27 cellular contexts compared by ENCODE assay signal in the genomic region with DNA sequence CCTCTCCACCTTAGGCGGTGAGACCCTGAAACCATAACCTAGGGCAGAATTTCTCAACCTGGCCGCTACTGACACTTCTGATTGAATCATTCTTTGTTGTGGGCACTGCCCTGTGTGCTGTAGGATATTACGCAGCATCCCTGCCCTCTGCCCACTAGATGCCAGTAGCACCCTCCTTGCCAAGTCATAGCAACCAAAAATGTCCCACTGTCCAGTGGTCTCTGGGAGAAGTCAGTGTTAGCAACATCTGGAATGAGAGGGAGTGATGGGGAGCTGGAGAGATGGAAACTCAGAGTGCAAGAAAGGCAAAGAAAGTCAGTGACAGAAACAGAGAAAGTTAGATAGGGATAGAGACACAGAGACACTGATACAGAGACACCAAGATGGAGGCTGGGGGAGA. TPM values are rescaled to one million over a fixed set of nuclear protein-coding genes. Genes with fewer than 3 reads are reported as not detected.
DNase-seq lines count a peak whose midpoint lies in the region; ATAC-seq and TF ChIP-seq lines count a peak whose summit lies in the region.
"Had no signal": no experiment of that assay in that cellular context is flagged by ENCODE, and none has a peak within 500 bp of the region (broad histone marks: within the 10 kb centered on the region; RNA-seq: fewer than 3 reads in every experiment).

No MANE protein-coding gene starts in this region.

- H3K9me3 ChIP-seq in neural progenitor cell (ENCODE audit: low read depth): no peaks in the 10 kb centered on the region
- H3K9me3 ChIP-seq: uterus had no signal

- ATAC-seq in GM21360 (IDR thresholded peaks at IDR 0.05; ENCODE audit: unreplicated experiment): peak; percentile 2
- no peak for ATAC-seq in left ventricle myocardium superior

- H3K9me3 Mint-ChIP-seq in IgD-negative memory B cell (no peaks in the 10 kb centered on the region), neural progenitor cell (peaks cover 7% of the 10 kb centered on the region)
- H3K9me3 Mint-ChIP-seq: activated naive CD4-positive, alpha-beta T cell treated with anti-CD3 and anti-CD28 coated beads, Interleukin-2, amount 50 U/mL, for 24 hours had no signal

- DNase-seq in GM06990 (ENCODE audit: extremely low read depth, insufficient read length): no peak
- no peak for DNase-seq in neural progenitor cell (ENCODE audit: low spot score)
- no peak for DNase-seq in SHP77 treated with DMSO at 0.1 percent for 48 hours (lab: John Stamatoyannopoulos, UW)
- DNase-seq in left ventricle myocardium superior: no peak
- no peak for DNase-seq in NCI-H345 (lab: John Stamatoyannopoulos, UW)
- no peak for DNase-seq in NCI-H2196 treated with DMSO at 0.1 percent for 48 hours (lab: John Stamatoyannopoulos, UW; ENCODE audit: unreplicated experiment)
- DNase-seq: activated CD4-positive, alpha-beta memory T cell treated with anti-CD3 and anti-CD28 coated beads, Interleukin-2, amount 10 ng/mL, durations not matched to agents 7 days and 5 days; activated T-cell treated with anti-CD3 and anti-CD28 coated beads, Interleukin-2, amount 50 U/mL, for 24 hours; endodermal cell; islet precursor cell; MM.1S; naive thymus-derived CD8-positive, alpha-beta T cell; NCI-H187 treated with DMSO at 0.1 percent for 48 hours; Right ventricle myocardium superior; stimulated activated CD4-positive, alpha-beta T cell treated with anti-CD3 and anti-CD28 coated beads, Interleukin-4, amount 100 ng/mL, for 1 hour; uterus; WERI-Rb-1 had no signal

- no peaks in the 10 kb centered on the region for H3K79me2 ChIP-seq in neural progenitor cell (ENCODE audit: low read depth)
- H3K79me2 ChIP-seq: hepatocyte had no signal

- no peaks in the 10 kb centered on the region for H3K4me1 ChIP-seq in neural progenitor cell
- H3K4me1 ChIP-seq: uterus had no signal

- H4K20me1 ChIP-seq in neural progenitor cell (ENCODE audit: low read depth): no peaks in the 10 kb centered on the region

- no peak overlapping the region for H3K4me2 ChIP-seq in neural progenitor cell
- H3K4me2 ChIP-seq: hepatocyte had no signal

- no peak overlapping the region for H2AFZ ChIP-seq in neural progenitor cell (replicated peaks)
- H2AFZ ChIP-seq: hepatocyte had no signal

- no peak overlapping the region for H3K9ac ChIP-seq in neural progenitor cell

- H3K4me3 ChIP-seq in GM06990 (replicated peaks; ENCODE audit: low read depth, low read length) (no peak overlapping the region), neural progenitor cell (no peak overlapping the region)
- H3K4me3 ChIP-seq: hepatocyte, skin epidermis, uterus had no signal

- H3K27me3 Mint-ChIP-seq in IgD-negative memory B cell (peaks cover 4% of the 10 kb centered on the region), neural progenitor cell (ENCODE audit: insufficient read depth, low read depth) (peaks cover 20% of the 10 kb centered on the region)

- no peaks in the 10 kb centered on the region for H3F3A ChIP-seq in neural progenitor cell (ENCODE audit: low read depth)

- H3K4me1 Mint-ChIP-seq in IgD-negative memory B cell (peaks cover 10 to 20% (median 20%) of the 10 kb centered on the region in 3 donors), neural progenitor cell (peaks cover 3% of the 10 kb centered on the region)
- H3K4me1 Mint-ChIP-seq: activated CD4-positive, alpha-beta memory T cell treated with anti-CD3 and anti-CD28 coated beads, Interleukin-2, amount 10 ng/mL, durations not matched to agents 7 days and 5 days; activated naive CD4-positive, alpha-beta T cell treated with anti-CD3 and anti-CD28 coated beads, Interleukin-2, amount 50 U/mL, for 24 hours; endodermal cell had no signal

- no peak overlapping the region for H3K27ac ChIP-seq in neural progenitor cell
- H3K27ac ChIP-seq: hepatocyte, uterus, WERI-Rb-1 had no signal

- intact Hi-C loops in left ventricle myocardium superior (cut with micrococcal nuclease): no loop called here

- H3K36me3 ChIP-seq in GM06990 (ENCODE audit: control insufficient read depth, insufficient read depth, low read length) (no peaks in the 10 kb centered on the region), neural progenitor cell (no peaks in the 10 kb centered on the region)
- H3K36me3 ChIP-seq: uterus, WERI-Rb-1 had no signal

- H3K36me3 Mint-ChIP-seq in IgD-negative memory B cell: peaks cover 3% of the 10 kb centered on the region
- no peaks in the 10 kb centered on the region for H3K36me3 Mint-ChIP-seq in neural progenitor cell
- H3K36me3 Mint-ChIP-seq: activated naive CD4-positive, alpha-beta T cell treated with anti-CD3 and anti-CD28 coated beads, Interleukin-2, amount 50 U/mL, for 24 hours had no signal

- H3K27ac Mint-ChIP-seq in IgD-negative memory B cell (peak overlapping the region; percentile 9 to 94 (median 41)), neural progenitor cell (no peak overlapping the region)
- H3K27ac Mint-ChIP-seq: activated CD4-positive, alpha-beta memory T cell treated with anti-CD3 and anti-CD28 coated beads, Interleukin-2, amount 10 ng/mL, durations not matched to agents 7 days and 5 days; activated naive CD4-positive, alpha-beta T cell treated with anti-CD3 and anti-CD28 coated beads, Interleukin-2, amount 50 U/mL, for 24 hours; activated T-cell treated with anti-CD3 and anti-CD28 coated beads, Interleukin-2, amount 50 U/mL, for 24 hours; endodermal cell; naive thymus-derived CD8-positive, alpha-beta T cell; T-helper 1 cell treated with Interleukin-12 subunit alpha and Interleukin-12 subunit beta and Interleukin-4 antibody, amounts not matched to agents 30 μg/mL and 1 μg/mL, for 36 hours had no signal

- H3K4me3 Mint-ChIP-seq in IgD-negative memory B cell (peak overlapping the region in 2 of 4 donors; percentile 30 to 67), neural progenitor cell (peak overlapping the region; percentile 6)
- H3K4me3 Mint-ChIP-seq: activated CD4-positive, alpha-beta memory T cell treated with anti-CD3 and anti-CD28 coated beads, Interleukin-2, amount 10 ng/mL, durations not matched to agents 7 days and 5 days; activated naive CD4-positive, alpha-beta T cell treated with anti-CD3 and anti-CD28 coated beads, Interleukin-2, amount 50 U/mL, for 24 hours; activated T-cell treated with anti-CD3 and anti-CD28 coated beads, Interleukin-2, amount 50 U/mL, for 24 hours; endodermal cell; naive thymus-derived CD8-positive, alpha-beta T cell; T-helper 1 cell treated with Interleukin-12 subunit alpha and Interleukin-12 subunit beta and Interleukin-4 antibody, amounts not matched to agents 30 μg/mL and 1 μg/mL, for 36 hours had no signal

- TF ChIP-seq CTCF in GM06990 (IDR thresholded peaks at IDR 0.05; ENCODE audit: insufficient read depth, low read length, poor library complexity, severe bottlenecking): peak; percentile 34
- TF ChIP-seq CTCF in neural progenitor cell (IDR thresholded peaks at IDR 0.05): no peak

- H3K27me3 ChIP-seq in GM06990 (replicated peaks; ENCODE audit: control insufficient read depth, insufficient read depth, low read length) (no peaks in the 10 kb centered on the region), neural progenitor cell (peaks cover 17% of the 10 kb centered on the region)
- H3K27me3 ChIP-seq: uterus had no signal

RNA-seq across cellular contexts. Expression of a gene that starts 13.6 kb away (rescaled TPM):
- not detected for polyA plus RNA-seq in IgD-negative memory B cell
- total RNA-seq in neural progenitor cell (ENCODE audit: low replicate concordance) (0.68 TPM in 1 of 2 replicates, not detected in the other), left ventricle myocardium superior (not detected)
- total RNA-seq: activated CD4-positive, alpha-beta memory T cell treated with anti-CD3 and anti-CD28 coated beads, Interleukin-2, amount 10 ng/mL, durations not matched to agents 7 days and 5 days; endodermal cell; hepatocyte; lung microvascular endothelial cell; naive thymus-derived CD8-positive, alpha-beta T cell; NCI-H460; posterior vena cava; Right ventricle myocardium superior; subcutaneous adipose tissue had no signal
- polyA plus RNA-seq: naive thymus-derived CD8-positive, alpha-beta T cell had no signal

RNA-seq across cellular contexts. Expression of a gene that starts 24.4 kb away (rescaled TPM):
- not detected for polyA plus RNA-seq in IgD-negative memory B cell
- total RNA-seq in neural progenitor cell (ENCODE audit: low replicate concordance): not detected in 2 replicates
- not detected for total RNA-seq in left ventricle myocardium superior
- total RNA-seq: hepatocyte; lung microvascular endothelial cell; naive thymus-derived CD8-positive, alpha-beta T cell; NCI-H460; posterior vena cava; Right ventricle myocardium superior had no signal
- polyA plus RNA-seq: hepatocyte; naive thymus-derived CD8-positive, alpha-beta T cell had no signal

RNA-seq across cellular contexts. Expression of a gene that starts 42.9 kb away (rescaled TPM):
- polyA plus RNA-seq in IgD-negative memory B cell: not detected
- total RNA-seq in neural progenitor cell (ENCODE audit: low replicate concordance): not detected in 2 replicates
- total RNA-seq in left ventricle myocardium superior: not detected
- total RNA-seq: activated CD4-positive, alpha-beta memory T cell treated with anti-CD3 and anti-CD28 coated beads, Interleukin-2, amount 10 ng/mL, durations not matched to agents 7 days and 5 days; endodermal cell; hepatocyte; lung microvascular endothelial cell; naive thymus-derived CD8-positive, alpha-beta T cell; NCI-H460; posterior vena cava; Right ventricle myocardium superior; subcutaneous adipose tissue had no signal
- polyA plus RNA-seq: hepatocyte; naive thymus-derived CD8-positive, alpha-beta T cell had no signal

RNA-seq across cellular contexts. Expression of a gene that starts 55.2 kb away (rescaled TPM):
- not detected for polyA plus RNA-seq in IgD-negative memory B cell
- total RNA-seq in neural progenitor cell (ENCODE audit: low replicate concordance) (not detected in 2 replicates), left ventricle myocardium superior (not detected)
- total RNA-seq: activated CD4-positive, alpha-beta memory T cell treated with anti-CD3 and anti-CD28 coated beads, Interleukin-2, amount 10 ng/mL, durations not matched to agents 7 days and 5 days; endodermal cell; hepatocyte; lung microvascular endothelial cell; naive thymus-derived CD8-positive, alpha-beta T cell; NCI-H460; posterior vena cava; Right ventricle myocardium superior; subcutaneous adipose tissue had no signal
- polyA plus RNA-seq: naive thymus-derived CD8-positive, alpha-beta T cell had no signal
